Comparison of ENCODE assay signal across 8 cellular contexts in the genomic region with DNA sequence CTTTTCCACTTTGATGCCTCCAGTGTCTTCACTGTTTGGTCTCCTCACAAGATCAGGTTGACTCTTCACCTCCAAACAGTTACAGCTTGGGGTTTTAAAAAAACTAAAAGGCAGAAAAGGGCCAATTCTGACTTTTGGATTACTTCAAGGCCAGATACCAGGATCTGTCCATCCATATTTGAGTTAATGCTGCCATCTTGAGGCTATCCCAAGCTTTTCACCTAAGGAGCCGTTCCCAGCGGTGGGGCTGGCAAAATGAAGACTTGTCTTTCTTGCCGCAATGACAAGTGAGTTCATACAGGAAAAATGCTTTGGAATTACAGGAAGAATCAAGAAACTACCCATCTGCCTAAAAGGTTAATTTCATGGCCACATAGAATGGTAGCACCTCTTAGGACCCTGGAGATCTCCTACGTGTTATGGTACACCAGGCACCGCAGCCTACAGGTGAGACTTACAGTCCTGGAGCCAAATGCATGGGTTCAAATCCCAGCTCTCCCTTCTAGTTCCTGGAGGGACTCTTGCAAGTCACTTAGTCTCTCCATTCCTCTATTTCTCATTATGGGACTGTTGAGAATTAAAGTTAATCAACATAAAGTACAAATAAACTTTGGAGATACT.
A peak's percentile ranks its signal among the peaks of the same experiment; 100 is the strongest.
DNase-seq lines count a peak whose midpoint lies in the region; ATAC-seq lines count a peak whose summit lies in the region.

No MANE protein-coding gene starts in this region.

- no peaks in the 10 kb centered on the region for H3K27me3 Mint-ChIP-seq in stimulated activated memory B cell treated with anti-CD40 and anti-IgM and Interleukin-4, amounts not matched to agents 10 μg/mL and 1 μg/mL and 100 μg/mL, for 72 hours

- no peaks in the 10 kb centered on the region for H3K9me3 Mint-ChIP-seq in stimulated activated memory B cell treated with anti-CD40 and anti-IgM and Interleukin-4, amounts not matched to agents 10 μg/mL and 1 μg/mL and 100 μg/mL, for 72 hours

- H3K4me1 Mint-ChIP-seq in stimulated activated memory B cell treated with anti-CD40 and anti-IgM and Interleukin-4, amounts not matched to agents 10 μg/mL and 1 μg/mL and 100 μg/mL, for 72 hours: peaks cover 6% of the 10 kb centered on the region

- H3K4me3 Mint-ChIP-seq in stimulated activated memory B cell treated with anti-CD40 and anti-IgM and Interleukin-4, amounts not matched to agents 10 μg/mL and 1 μg/mL and 100 μg/mL, for 72 hours: no peak overlapping the region

- ATAC-seq in GM21390 (IDR thresholded peaks at IDR 0.05; ENCODE audit: unreplicated experiment): peak; percentile 72
- ATAC-seq in stimulated activated memory B cell treated with anti-CD40 and anti-IgM and Interleukin-4, amounts not matched to agents 10 μg/mL and 1 μg/mL and 100 μg/mL, for 72 hours: no peak
- no peak for ATAC-seq in HG03139 (IDR thresholded peaks at IDR 0.05; ENCODE audit: unreplicated experiment)

- peaks cover 10% of the 10 kb centered on the region for H3K36me3 Mint-ChIP-seq in stimulated activated memory B cell treated with anti-CD40 and anti-IgM and Interleukin-4, amounts not matched to agents 10 μg/mL and 1 μg/mL and 100 μg/mL, for 72 hours

- peak overlapping the region; percentile 21 for H3K27ac Mint-ChIP-seq in stimulated activated memory B cell treated with anti-CD40 and anti-IgM and Interleukin-4, amounts not matched to agents 10 μg/mL and 1 μg/mL and 100 μg/mL, for 72 hours

- DNase-seq in NCI-H510A treated with DMSO at 0.1 percent for 48 hours (lab: John Stamatoyannopoulos, UW): peak; percentile 9
- no peak for DNase-seq in NCI-H510A (lab: John Stamatoyannopoulos, UW)
- peak; percentile 17 for DNase-seq in NCI-H1105 (lab: John Stamatoyannopoulos, UW)
- DNase-seq in anterior cingulate cortex (lab: John Stamatoyannopoulos, UW): peak in 30 of 58 donors; percentile 3 to 71 (median 18)
- DNase-seq in iPS DF 19.7 (ENCODE audit: low read depth, low spot score): peak; percentile 20
